In the genomic region with DNA sequence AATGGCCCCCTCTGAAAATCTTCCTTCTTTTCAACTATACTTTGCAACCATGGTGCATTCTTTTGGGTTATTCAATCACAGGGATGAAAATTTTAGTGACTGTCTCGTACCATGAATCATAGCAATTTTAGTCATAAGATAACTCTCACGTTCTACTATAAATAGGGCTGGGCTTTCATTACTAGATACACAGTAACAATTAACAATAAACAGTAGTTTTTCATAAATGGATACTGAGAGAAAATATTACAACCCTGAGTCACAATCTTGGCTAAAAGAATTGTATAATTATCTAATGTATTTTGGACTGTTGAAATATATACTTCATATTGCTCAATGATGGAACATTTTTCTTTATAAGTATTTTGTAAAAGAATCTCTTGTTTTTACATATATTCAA, we compare ENCODE assay signal across 1 cellular context.
TF ChIP-seq lines count a peak whose summit lies in the region.

No MANE protein-coding gene starts in this region.

TF ChIP-seq in GM12878, 131 proteins besides CTCF, POLR2A, EP300 and RAD21 (continued from another document):
- TF ChIP-seq CREM (IDR thresholded peaks at IDR 0.05; ENCODE audit: low read depth): no peak
- no peak for TF ChIP-seq RFX5 (IDR thresholded peaks at IDR 0.05; ENCODE audit: low read depth, low read length)
- TF ChIP-seq ATF7 (IDR thresholded peaks at IDR 0.05; ENCODE audit: low read depth): no peak
- no peak for TF ChIP-seq TBL1XR1 (IDR thresholded peaks at IDR 0.05; ENCODE audit: low read depth, low read length)
- no peak for TF ChIP-seq FOS (IDR thresholded peaks at IDR 0.05; ENCODE audit: borderline replicate concordance, extremely low read depth, insufficient read length)
- TF ChIP-seq ZBED1 (IDR thresholded peaks at IDR 0.05; ENCODE audit: borderline replicate concordance): no peak
- no peak for TF ChIP-seq BCLAF1 (IDR thresholded peaks at IDR 0.05)
- no peak for TF ChIP-seq WRNIP1 (IDR thresholded peaks at IDR 0.05; ENCODE audit: borderline replicate concordance, low read depth, low read length)
- no peak for TF ChIP-seq HCFC1 (IDR thresholded peaks at IDR 0.05; ENCODE audit: low read length)
- peak; percentile 37 for TF ChIP-seq JUNB (IDR thresholded peaks at IDR 0.05)
- no peak for TF ChIP-seq CBFB (IDR thresholded peaks at IDR 0.05; ENCODE audit: low read depth)
- TF ChIP-seq BACH1 (IDR thresholded peaks at IDR 0.05; ENCODE audit: borderline replicate concordance): no peak
- no peak for TF ChIP-seq PAX5 (IDR thresholded peaks at IDR 0.05; ENCODE audit: borderline replicate concordance, low read depth, low read length)
- TF ChIP-seq BHLHE40 (IDR thresholded peaks at IDR 0.05; ENCODE audit: borderline replicate concordance in 1 of 2, low read depth in 2 of 2, low read length in 1 of 2): peak; percentile 34 to 47; a peak in 2 of 4 replicates
- TF ChIP-seq ZBTB33 (IDR thresholded peaks at IDR 0.05): no peak
- peak; percentile 27; the same call in 1 of the 2 replicates for TF ChIP-seq MEF2A (IDR thresholded peaks at IDR 0.05; ENCODE audit: insufficient read depth, low read depth, low read length)
